In the genomic region with DNA sequence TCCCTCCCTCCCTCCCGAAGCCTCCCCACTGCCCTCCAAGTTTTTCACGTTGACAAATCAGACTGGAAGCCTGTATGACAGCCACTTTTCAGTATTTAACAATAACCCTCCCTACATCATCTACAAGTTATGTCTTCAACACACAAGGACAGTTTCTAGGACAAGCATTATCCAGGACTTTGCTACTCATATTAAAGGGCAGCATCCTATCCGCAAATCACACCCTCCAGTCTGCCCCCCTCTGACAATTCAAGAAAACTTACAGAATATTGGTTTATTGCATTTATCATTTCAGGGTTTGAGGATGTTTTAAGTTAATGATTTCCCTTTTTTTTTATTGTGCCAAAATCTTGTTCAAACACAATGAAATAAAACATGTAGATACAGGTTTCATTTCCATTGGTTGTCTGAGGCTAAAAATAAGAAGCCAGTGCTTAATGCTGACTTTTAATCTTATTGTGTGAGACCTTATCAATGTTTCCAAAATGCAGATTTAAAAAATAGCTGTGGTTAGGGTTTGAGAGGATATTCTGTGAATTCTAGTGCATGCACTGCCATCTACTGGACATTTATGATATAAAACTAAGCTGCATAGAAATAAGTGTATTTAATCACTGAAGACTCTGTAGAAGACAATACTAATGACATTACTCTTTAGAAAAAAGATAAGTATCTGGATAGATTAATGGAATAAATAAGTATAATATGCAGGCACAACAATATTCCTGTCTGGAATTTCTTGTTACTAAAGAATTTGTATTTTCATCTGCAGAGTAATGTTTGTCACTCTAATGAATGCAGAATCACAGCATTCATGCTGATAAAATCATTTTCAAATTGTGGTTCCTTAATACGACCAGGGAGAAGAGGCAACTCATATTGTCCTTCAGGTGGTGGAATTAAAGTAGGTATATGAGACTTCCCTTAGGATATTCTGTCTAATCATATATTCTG, we compare ENCODE assay signal across 8 cellular contexts.
DNase-seq lines count a peak whose midpoint lies in the region; ATAC-seq, FAIRE-seq and TF ChIP-seq lines count a peak whose summit lies in the region.

No MANE protein-coding gene starts in this region.

- no peak overlapping the region for H3K4me3 Mint-ChIP-seq in activated CD4-positive, alpha-beta T cell treated with anti-CD3 and anti-CD28 coated beads, Interleukin-2, amount 10 ng/mL, durations not matched to agents 24 days and 14 days

- H3K27ac Mint-ChIP-seq in activated CD4-positive, alpha-beta T cell treated with anti-CD3 and anti-CD28 coated beads, Interleukin-2, amount 10 ng/mL, durations not matched to agents 24 days and 14 days, result peak overlapping the region; percentile 9

- CTCF ChIA-PET in OCI-LY7 (lab: Charles Lee; ENCODE audit: unreplicated experiment), result no interaction called here

- peak; percentile 62 for DNase-seq in activated CD4-positive, alpha-beta T cell treated with anti-CD3 and anti-CD28 coated beads, Interleukin-2, amount 10 ng/mL, durations not matched to agents 24 days and 14 days
- no peak for DNase-seq in activated CD4-positive, alpha-beta T cell treated with anti-CD3 and anti-CD28 coated beads, Interleukin-2, amount 50 U/mL, for 48 hours
- DNase-seq in OCI-LY7 (ENCODE audit: low spot score), result peak; percentile 57
- peak; percentile 79 for DNase-seq in medulla oblongata (ENCODE audit: extremely low spot score)
- DNase-seq in H54 (ENCODE audit: insufficient read length, low spot score), result no peak
- DNase-seq in activated CD4-positive, alpha-beta T cell treated with anti-CD3 and anti-CD28 coated beads, Interleukin-2, amount 50 U/mL, for 1 hour, result no peak

- no TSS peak for BruUV-seq in OCI-LY7 (replicated peaks; lab: Mats Ljungman, UMichigan)

- no peaks in the 10 kb centered on the region for H3K9me2 ChIP-seq in OCI-LY7 (ENCODE audit: insufficient read depth, low read length)

- peaks cover 25% of the 10 kb centered on the region for H3K4me1 Mint-ChIP-seq in activated CD4-positive, alpha-beta T cell treated with anti-CD3 and anti-CD28 coated beads, Interleukin-2, amount 10 ng/mL, durations not matched to agents 24 days and 14 days

- no peaks in the 10 kb centered on the region for H3K36me3 Mint-ChIP-seq in activated CD4-positive, alpha-beta T cell treated with anti-CD3 and anti-CD28 coated beads, Interleukin-2, amount 10 ng/mL, durations not matched to agents 24 days and 14 days (ENCODE audit: low read depth)

- peak; percentile 35 for ATAC-seq in HG03378 (IDR thresholded peaks at IDR 0.05; ENCODE audit: unreplicated experiment)

- no peaks in the 10 kb centered on the region for H3K9me3 ChIP-seq in OCI-LY7 (ENCODE audit: low read length)

- H3K79me2 ChIP-seq in OCI-LY7 (ENCODE audit: insufficient read depth, low read depth, low read length), result no peaks in the 10 kb centered on the region

- POLR2A ChIA-PET in OCI-LY7 (lab: Charles Lee), result no interaction called here

- H3K27ac ChIP-seq in OCI-LY7 (ENCODE audit: low read depth, low read length, poor library complexity, severe bottlenecking), result no peak overlapping the region

- peaks cover under 1% of the 10 kb centered on the region for H3K4me1 ChIP-seq in OCI-LY7 (ENCODE audit: insufficient read depth, low read length, poor library complexity, severe bottlenecking)

- H3K27me3 Mint-ChIP-seq in activated CD4-positive, alpha-beta T cell treated with anti-CD3 and anti-CD28 coated beads, Interleukin-2, amount 10 ng/mL, durations not matched to agents 24 days and 14 days, result peaks cover 26% of the 10 kb centered on the region

- H2AFZ ChIP-seq in OCI-LY7 (ENCODE audit: low read length), result no peak overlapping the region

- no peak overlapping the region for H3K4me3 ChIP-seq in OCI-LY7 (ENCODE audit: low read depth, low read length, poor library complexity, severe bottlenecking)

- H3K36me3 ChIP-seq in OCI-LY7 (ENCODE audit: insufficient read depth, low read length), result no peaks in the 10 kb centered on the region

- TF ChIP-seq CTCF in OCI-LY7 (conservative IDR thresholded peaks at IDR 0.05; ENCODE audit: low read length), result peak; percentile 92

- intact Hi-C loops in activated CD4-positive, alpha-beta T cell treated with anti-CD3 and anti-CD28 coated beads, Interleukin-2, amount 10 ng/mL, durations not matched to agents 24 days and 14 days (cut with micrococcal nuclease), result loop anchor here (1.0 to 5.0 kb wide), 5 partner anchors 12 to 442 kb away; no protein-coding TSS in a partner anchor
- intact Hi-C loops in OCI-LY7 (cut with micrococcal nuclease; ENCODE audit: unreplicated experiment), result loop anchor here (1.0 to 5.0 kb wide), 2 partner anchors 331 to 417 kb away; no protein-coding TSS in a partner anchor

- no peaks in the 10 kb centered on the region for H4K20me1 ChIP-seq in OCI-LY7 (ENCODE audit: insufficient read depth, low read length)

- H3K9me3 Mint-ChIP-seq in activated CD4-positive, alpha-beta T cell treated with anti-CD3 and anti-CD28 coated beads, Interleukin-2, amount 10 ng/mL, durations not matched to agents 24 days and 14 days, result no peaks in the 10 kb centered on the region

- no peak for TF ChIP-seq POLR2A in H54 (IDR thresholded peaks at IDR 0.05; ENCODE audit: low read depth, low read length)

- FAIRE-seq in colon (lab: Jason Lieb, UNC) (peak; percentile 21), H54 (lab: Jason Lieb, UNC) (no peak)

- no peak overlapping the region for H3K4me2 ChIP-seq in OCI-LY7 (ENCODE audit: low read length)

Comparison
In these comparisons a context has a peak if more than half of its experiments do, and no peak if none do; other contexts are left out.
1. DNase-seq: peak in activated CD4-positive, alpha-beta T cell treated with anti-CD3 and anti-CD28 coated beads, Interleukin-2, amount 10 ng/mL, durations not matched to agents 24 days and 14 days (single experiment), OCI-LY7 (single experiment) and medulla oblongata (single experiment); none in activated CD4-positive, alpha-beta T cell treated with anti-CD3 and anti-CD28 coated beads, Interleukin-2, amount 50 U/mL, for 48 hours (0 of 2), H54 (single experiment) and activated CD4-positive, alpha-beta T cell treated with anti-CD3 and anti-CD28 coated beads, Interleukin-2, amount 50 U/mL, for 1 hour (single experiment).